Comparison of ENCODE assay signal across 14 cellular contexts in the genomic region with DNA sequence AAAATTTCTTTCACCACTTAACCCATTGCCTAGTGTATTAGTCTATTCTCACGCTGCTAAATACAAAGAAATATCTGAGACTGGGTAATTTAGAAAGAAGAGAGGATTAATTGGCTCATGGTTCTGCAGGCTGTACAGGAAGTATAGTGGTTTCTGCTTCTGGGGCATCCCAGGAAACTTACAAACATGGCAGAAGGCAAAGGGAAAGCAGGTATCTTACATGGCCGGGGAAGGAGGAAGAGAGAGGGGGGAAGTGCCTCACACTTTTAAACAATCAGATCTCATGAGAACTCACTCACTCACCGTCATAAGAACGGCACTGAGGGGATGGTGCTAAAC.
DNase-seq lines count a peak whose midpoint lies in the region; ATAC-seq and TF ChIP-seq lines count a peak whose summit lies in the region.
"Had no signal": no experiment of that assay in that cellular context is flagged by ENCODE, and none has a peak within 500 bp of the region (broad histone marks: within the 10 kb centered on the region; RNA-seq: fewer than 3 reads in every experiment).

No MANE protein-coding gene starts in this region.

- CTCF ChIA-PET in PC-3 (lab: Charles Lee): no interaction called here
- CTCF ChIA-PET in mammary epithelial cell (lab: Charles Lee; ENCODE audit: low non-redundant PET): no interaction called here

- H3K4me3 ChIP-seq in DND-41 (ENCODE audit: low read depth in 1 of 2, low read length in 2 of 2): no peak overlapping the region
- H3K4me3 ChIP-seq in PC-3 (ENCODE audit: low read length): no peak overlapping the region
- H3K4me3 ChIP-seq in mammary epithelial cell (replicated peaks in 1 of 3; ENCODE audit: insufficient read depth in 1 of 3, low read depth in 2 of 3, low read length in 3 of 3): no peak overlapping the region
- peak overlapping the region; percentile 21 for H3K4me3 ChIP-seq in osteoblast (ENCODE audit: insufficient read depth, low read length)

- H3K27me3 ChIP-seq in DND-41 (ENCODE audit: insufficient read depth, low read length, poor library complexity) (no peaks in the 10 kb centered on the region), PC-3 (ENCODE audit: low read length) (no peaks in the 10 kb centered on the region), mammary epithelial cell (ENCODE audit: insufficient read depth, low read length) (no peaks in the 10 kb centered on the region), osteoblast (ENCODE audit: insufficient read depth, low read length) (no peaks in the 10 kb centered on the region)

- H3K36me3 ChIP-seq in DND-41 (ENCODE audit: insufficient read depth, low read length) (no peaks in the 10 kb centered on the region), PC-3 (ENCODE audit: low read depth, low read length) (no peaks in the 10 kb centered on the region), mammary epithelial cell (ENCODE audit: insufficient read depth, low read length) (no peaks in the 10 kb centered on the region), osteoblast (ENCODE audit: insufficient read depth, low read length) (no peaks in the 10 kb centered on the region)

- no peak overlapping the region for H3K4me2 ChIP-seq in DND-41 (ENCODE audit: insufficient read depth, low read length)
- peak overlapping the region; percentile 35 for H3K4me2 ChIP-seq in PC-3 (ENCODE audit: low read length)
- peak overlapping the region; percentile 38 for H3K4me2 ChIP-seq in mammary epithelial cell (ENCODE audit: insufficient read depth, low read depth, low read length)
- H3K4me2 ChIP-seq in osteoblast (ENCODE audit: insufficient read depth, low read length): peak overlapping the region; percentile 57

- ATAC-seq in DND-41 (ENCODE audit: insufficient read depth, low read depth) (peak; percentile 68), PC-3 (no peak)
- ATAC-seq: Panc1 had no signal

- POLR2A ChIA-PET in PC-3 (lab: Charles Lee; ENCODE audit: unreplicated experiment): no interaction called here

- no peak overlapping the region for H3K9ac ChIP-seq in DND-41 (ENCODE audit: low read depth, low read length)
- H3K9ac ChIP-seq in PC-3 (ENCODE audit: low read length): peak overlapping the region; percentile 48
- H3K9ac ChIP-seq in mammary epithelial cell (ENCODE audit: insufficient read depth, low read length): peak overlapping the region; percentile 51

- H3K4me1 ChIP-seq in DND-41 (ENCODE audit: insufficient read depth, low read length) (peaks cover 18% of the 10 kb centered on the region), PC-3 (ENCODE audit: insufficient read depth, low read length) (peaks cover 35% of the 10 kb centered on the region), mammary epithelial cell (ENCODE audit: insufficient read depth, low read length) (peaks cover 30% of the 10 kb centered on the region), osteoblast (ENCODE audit: insufficient read depth, low read length) (peaks cover 19% of the 10 kb centered on the region)

- H2AFZ ChIP-seq in DND-41 (ENCODE audit: low read depth, low read length) (no peak overlapping the region), PC-3 (ENCODE audit: low read length) (peak overlapping the region; percentile 27; the same call in 1 of the 2 replicates), mammary epithelial cell (ENCODE audit: low read depth, low read length) (peak overlapping the region; percentile 71), osteoblast (ENCODE audit: low read length) (peak overlapping the region; percentile 30)

- dilution Hi-C loops in mammary epithelial cell (cut with HindIII; ENCODE audit: low sequenced_read_pairs): no loop called here

- intact Hi-C loops in PC-3 (cut with micrococcal nuclease): loop anchor here (5.0 kb wide), 1 partner anchor 253 kb away; no protein-coding TSS in a partner anchor
- intact Hi-C loops in mammary epithelial cell (cut with micrococcal nuclease): loop anchor here (1.0 to 5.0 kb wide), 2 partner anchors 19 to 268 kb away; no protein-coding TSS in a partner anchor

- H3K79me2 ChIP-seq in DND-41 (ENCODE audit: insufficient read depth, low read length): no peaks in the 10 kb centered on the region
- H3K79me2 ChIP-seq in PC-3 (ENCODE audit: low read length): no peaks in the 10 kb centered on the region
- H3K79me2 ChIP-seq in mammary epithelial cell (ENCODE audit: insufficient read depth, low read length): no peaks in the 10 kb centered on the region
- no peaks in the 10 kb centered on the region for H3K79me2 ChIP-seq in osteoblast (ENCODE audit: insufficient read depth, low read length)

- 75% methylated on average over 4 of the region's 4 CpGs for WGBS in mammary epithelial cell (ENCODE audit: low coverage, missing lambda C conversion rate)

- H3F3A ChIP-seq in PC-3 (ENCODE audit: low read length, unreplicated experiment): peaks cover 4% of the 10 kb centered on the region

- no peaks in the 10 kb centered on the region for H3K9me2 ChIP-seq in PC-3 (replicated peaks; ENCODE audit: low read length)

- H4K20me1 ChIP-seq in DND-41 (ENCODE audit: insufficient read depth, low read length): no peaks in the 10 kb centered on the region
- H4K20me1 ChIP-seq in PC-3 (ENCODE audit: low read length): no peaks in the 10 kb centered on the region
- no peaks in the 10 kb centered on the region for H4K20me1 ChIP-seq in mammary epithelial cell (ENCODE audit: insufficient read depth, low read length)
- H4K20me1 ChIP-seq in osteoblast (ENCODE audit: insufficient read depth, low read length): no peaks in the 10 kb centered on the region

- BruUV-seq in PC-3 (replicated peaks; lab: Mats Ljungman, UMichigan) (no TSS peak), mammary epithelial cell (replicated peaks; lab: Mats Ljungman, UMichigan) (TSS peak; percentile 80)

- TF ChIP-seq CTCF in DND-41 (IDR thresholded peaks at IDR 0.05; ENCODE audit: borderline replicate concordance, extremely low read depth, low read length, poor library complexity, severe bottlenecking) (no peak), PC-3 (conservative IDR thresholded peaks at IDR 0.05; ENCODE audit: low read depth, low read length) (no peak), mammary epithelial cell (conservative IDR thresholded peaks at IDR 0.05 in 1 of 2, IDR thresholded peaks at IDR 0.05 in 1 of 2; ENCODE audit: extremely low read depth in 1 of 2, insufficient read depth in 1 of 2, low read depth in 1 of 2, low read length in 2 of 2) (no peak), osteoblast (IDR thresholded peaks at IDR 0.05; ENCODE audit: extremely low read depth, low read depth, low read length) (no peak)

- peak; percentile 11 for DNase-seq in DND-41
- no peak for DNase-seq in PC-3
- DNase-seq in mammary epithelial cell: no peak
- DNase-seq in osteoblast (ENCODE audit: insufficient read length, low spot score, missing footprints): no peak
- DNase-seq in activated naive CD4-positive, alpha-beta T cell treated with anti-CD3 and anti-CD28 coated beads, Interleukin-2, amount 50 U/mL, for 16 hours: no peak
- DNase-seq in middle frontal gyrus (ENCODE audit: extremely low spot score, low spot score): no peak
- DNase-seq in NCI-H1105 (lab: John Stamatoyannopoulos, UW): no peak
- DNase-seq: NCI-H1417, NCI-H2029, NCI-H2171 treated with DMSO at 0.1 percent for 48 hours, NCI-H774, Right ventricle myocardium superior had no signal

- peaks cover 2% of the 10 kb centered on the region for H3K9me3 ChIP-seq in DND-41 (ENCODE audit: insufficient read depth, low read length, severe bottlenecking)
- no peaks in the 10 kb centered on the region for H3K9me3 ChIP-seq in PC-3 (ENCODE audit: low read length)
- no peaks in the 10 kb centered on the region for H3K9me3 ChIP-seq in mammary epithelial cell (replicated peaks; ENCODE audit: insufficient read depth, low read length)
- no peaks in the 10 kb centered on the region for H3K9me3 ChIP-seq in osteoblast (ENCODE audit: low read depth, low read length)

- no peak overlapping the region for H3K27ac ChIP-seq in DND-41 (ENCODE audit: low read length)
- peak overlapping the region; percentile 92 for H3K27ac ChIP-seq in PC-3 (ENCODE audit: low read length)
- H3K27ac ChIP-seq in mammary epithelial cell (ENCODE audit: insufficient read depth, low read depth, low read length): peak overlapping the region; percentile 94
- H3K27ac ChIP-seq in osteoblast (ENCODE audit: low read depth, low read length): peak overlapping the region; percentile 84
- H3K27ac ChIP-seq: C4-2B had no signal

- in situ Hi-C loops in mammary epithelial cell (cut with MboI; ENCODE audit: low sequenced_read_pairs in 2 of 2): no loop called here
